In the genomic region with DNA sequence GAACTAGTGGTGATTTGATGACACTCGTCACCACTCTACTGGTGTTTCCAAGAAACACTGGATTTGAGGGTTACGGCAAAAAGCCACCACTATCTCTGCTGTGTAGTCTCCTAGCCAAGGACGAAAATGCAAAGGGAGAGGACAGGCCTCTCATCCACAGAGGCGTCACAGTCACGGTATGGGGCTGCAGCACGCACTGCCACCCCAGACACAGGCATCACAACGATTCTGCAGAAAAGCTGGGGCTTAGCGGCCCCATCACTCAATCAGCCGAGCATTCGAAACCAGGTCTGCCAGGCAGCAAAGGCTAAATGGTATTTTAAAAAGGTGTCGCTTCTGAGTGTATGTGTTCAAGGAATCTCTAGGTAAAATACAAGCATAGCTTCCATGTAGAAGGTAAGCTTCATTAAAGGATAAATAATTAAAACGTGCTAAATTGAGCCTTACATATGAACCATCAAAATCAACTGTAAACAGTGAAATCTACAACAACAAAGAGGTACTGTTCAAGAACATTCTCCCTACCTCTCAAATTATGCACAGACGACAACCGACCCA, we compare ENCODE assay signal across 10 cellular contexts. TPM values are rescaled to one million over a fixed set of nuclear protein-coding genes. Genes with fewer than 3 reads are reported as not detected.
A peak's percentile ranks its signal among the peaks of the same experiment; 100 is the strongest.
DNase-seq lines count a peak whose midpoint lies in the region; ATAC-seq and TF ChIP-seq lines count a peak whose summit lies in the region.
"Had no signal": no experiment of that assay in that cellular context is flagged by ENCODE, and none has a peak within 500 bp of the region (broad histone marks: within the 10 kb centered on the region; RNA-seq: fewer than 3 reads in every experiment).

No MANE protein-coding gene starts in this region.

- H3K27me3 Mint-ChIP-seq in osteocyte (ENCODE audit: unreplicated experiment) = peaks cover 5% of the 10 kb centered on the region

- TF ChIP-seq CTCF in Peyer's patch (IDR thresholded peaks at IDR 0.05) (peak in 1 of 6 experiments; percentile 22), fibroblast of pulmonary artery (IDR thresholded peaks at IDR 0.05; ENCODE audit: low read length, missing control alignments) (no peak), osteocyte (IDR thresholded peaks at IDR 0.05) (no peak)

- ATAC-seq in GM19023 (IDR thresholded peaks at IDR 0.05; ENCODE audit: unreplicated experiment) = no peak
- no peak for ATAC-seq in GM19328 (IDR thresholded peaks at IDR 0.05; ENCODE audit: unreplicated experiment)
- ATAC-seq: Right ventricle myocardium inferior had no signal

- peak overlapping the region in 3 of 4 donors; percentile 77 to 92 (median 86) for H3K27ac ChIP-seq in Peyer's patch
- H3K27ac ChIP-seq: uterus had no signal

- no peaks in the 10 kb centered on the region for H3K36me3 Mint-ChIP-seq in osteocyte (ENCODE audit: unreplicated experiment)

- peak; percentile 61 for DNase-seq in Caki2 (ENCODE audit: low read depth)
- no peak for DNase-seq in Peyer's patch
- no peak for DNase-seq in fibroblast of pulmonary artery (ENCODE audit: low read depth)
- no peak for DNase-seq in osteocyte (ENCODE audit: extremely low spot score, unreplicated experiment)
- DNase-seq in NCI-H1417 treated with DMSO at 0.1 percent for 48 hours (lab: John Stamatoyannopoulos, UW) = no peak
- no peak for DNase-seq in activated CD4-positive, alpha-beta T cell treated with anti-CD3 and anti-CD28 coated beads for 48 hours
- DNase-seq: uterus had no signal

- H3K4me3 ChIP-seq in Peyer's patch (peak overlapping the region in 3 of 4 donors; percentile 42 to 84 (median 76)), fibroblast of pulmonary artery (replicated peaks; ENCODE audit: low read depth, low read length) (peak overlapping the region; percentile 5)
- H3K4me3 ChIP-seq: uterus had no signal

- no peak overlapping the region for H3K27ac Mint-ChIP-seq in osteocyte (ENCODE audit: unreplicated experiment)

- no peaks in the 10 kb centered on the region for H3K9me3 Mint-ChIP-seq in osteocyte (ENCODE audit: unreplicated experiment)

- TF ChIP-seq POLR2A in Peyer's patch (IDR thresholded peaks at IDR 0.05) = no peak

- peaks cover 0 to 22% of the 10 kb centered on the region in 2 donors for H3K27me3 ChIP-seq in Peyer's patch

- H3K9me3 ChIP-seq in Peyer's patch = no peaks in the 10 kb centered on the region
- H3K9me3 ChIP-seq: uterus had no signal

- H3K4me3 Mint-ChIP-seq in osteocyte (ENCODE audit: unreplicated experiment) = peak overlapping the region; percentile 54

- in situ Hi-C loops in Caki2 (cut with HindIII; ENCODE audit: low pct_unique_long_range_greater_than_20kb, low sequenced_read_pairs) = loop anchor here (25.0 kb wide), 1 partner anchor 153 kb away; no protein-coding TSS in a partner anchor

- peaks cover 68% of the 10 kb centered on the region for H3K4me1 Mint-ChIP-seq in osteocyte (ENCODE audit: unreplicated experiment)

- H3K4me1 ChIP-seq in Peyer's patch = peaks cover 4 to 62% (median 12%) of the 10 kb centered on the region in 4 donors

- H3K36me3 ChIP-seq in Peyer's patch = no peaks in the 10 kb centered on the region
- H3K36me3 ChIP-seq: uterus had no signal

RNA-seq across cellular contexts. Expression of a gene that starts 1.4 kb away (rescaled TPM):
- total RNA-seq in Caki2 (2014; rRNA removed; shearing (Covaris generic); ENCODE audit: low replicate concordance) = 41.2 and 42.2 TPM in 2 replicates
- total RNA-seq in Peyer's patch = 10 to 100 TPM in 3 of 4 donors, 1 to 10 TPM in 1; 5.0 to 62.5 (median 31.3) TPM
- total RNA-seq in osteocyte = 2.4 and 2.7 TPM in 2 replicates
